9 cellular contexts compared by ENCODE assay signal in genomic region chr20:54199721-54200176, GRCh38. TPM values are rescaled to one million over a fixed set of nuclear protein-coding genes. Genes with fewer than 3 reads are reported as not detected.
DNase-seq lines count a peak whose midpoint lies in the region; TF ChIP-seq lines count a peak whose summit lies in the region.
"Had no signal": no experiment of that assay in that cellular context is flagged by ENCODE, and none has a peak within 500 bp of the region (broad histone marks: within the 10 kb centered on the region; RNA-seq: fewer than 3 reads in every experiment).

No MANE protein-coding gene starts in this region.

- H3K27me3 ChIP-seq in suprapubic skin, result no peaks in the 10 kb centered on the region
- H3K27me3 ChIP-seq: BLaER1 had no signal

- DNase-seq in NCI-H187 (lab: John Stamatoyannopoulos, UW), result peak; percentile 14 to 41
- DNase-seq in NCI-H187 treated with DMSO at 0.1 percent for 48 hours (lab: John Stamatoyannopoulos, UW), result no peak
- DNase-seq in Jurkat, Clone E6-1 (ENCODE audit: low read depth, low spot score), result peak; percentile 50
- DNase-seq in RKO (ENCODE audit: low spot score), result peak; percentile 78
- DNase-seq in activated T-cell treated with anti-CD3 and anti-CD28 coated beads, Interleukin-2, amount 50 U/mL, for 48 hours, result peak; percentile 82 to 86
- peak; percentile 80 for DNase-seq in fibroblast of mammary gland (ENCODE audit: low read depth)
- DNase-seq in neural crest cell (ENCODE audit: low read depth, low spot score), result peak; percentile 78
- peak; percentile 84 for DNase-seq in suprapubic skin (ENCODE audit: low spot score in 2 of 2)

- H3K4me1 ChIP-seq in suprapubic skin, result peaks cover 20% of the 10 kb centered on the region
- H3K4me1 ChIP-seq: BLaER1 had no signal

- no peak overlapping the region for H3K27ac Mint-ChIP-seq in neural crest cell (ENCODE audit: unreplicated experiment)

- no peak for TF ChIP-seq EP300 in suprapubic skin (IDR thresholded peaks at IDR 0.05)

- 9% methylated on average over 7 of the region's 7 CpGs for WGBS in suprapubic skin

- H3K9me3 Mint-ChIP-seq in neural crest cell, result no peaks in the 10 kb centered on the region

- peak; percentile 98 for TF ChIP-seq CTCF in fibroblast of mammary gland (conservative IDR thresholded peaks at IDR 0.05; ENCODE audit: control insufficient read depth, insufficient read depth, low read depth, low read length)
- peak; percentile 94 for TF ChIP-seq CTCF in neural crest cell (conservative IDR thresholded peaks at IDR 0.05)
- TF ChIP-seq CTCF in suprapubic skin (IDR thresholded peaks at IDR 0.05), result peak; percentile 85 to 87

- no peak overlapping the region for H3K4me3 Mint-ChIP-seq in neural crest cell

- H3K27ac ChIP-seq in suprapubic skin, result no peak overlapping the region
- H3K27ac ChIP-seq: BLaER1 had no signal

- no peaks in the 10 kb centered on the region for H3K9me3 ChIP-seq in suprapubic skin
- H3K9me3 ChIP-seq: BLaER1 had no signal

- TF ChIP-seq POLR2A in suprapubic skin (IDR thresholded peaks at IDR 0.05), result no peak

- no peaks in the 10 kb centered on the region for H3K36me3 Mint-ChIP-seq in neural crest cell (ENCODE audit: low read depth)

- no peak overlapping the region for H3K4me3 ChIP-seq in Jurkat, Clone E6-1 (ENCODE audit: low read length)
- H3K4me3 ChIP-seq in fibroblast of mammary gland (ENCODE audit: control insufficient read depth, low read depth, low read length) (no peak overlapping the region), suprapubic skin (no peak overlapping the region)
- H3K4me3 ChIP-seq: BLaER1 had no signal

- H3K4me1 Mint-ChIP-seq in neural crest cell, result no peaks in the 10 kb centered on the region

- H3K27me3 Mint-ChIP-seq in neural crest cell (ENCODE audit: low read depth), result peaks cover 2% of the 10 kb centered on the region

- H3K36me3 ChIP-seq in suprapubic skin, result no peaks in the 10 kb centered on the region
- H3K36me3 ChIP-seq: BLaER1 had no signal

RNA-seq across cellular contexts. Expression of gene PFDN4, which starts 8.1 kb away (rescaled TPM):
- polyA plus RNA-seq in Jurkat, Clone E6-1 (2012; ENCODE audit: insufficient read depth, insufficient read length), result 143 TPM
- total RNA-seq in neural crest cell (32.0 and 34.7 TPM in 2 replicates), suprapubic skin (10 to 100 TPM; 33.2 to 48.7 (median 42.0) TPM)

RNA-seq across cellular contexts. Expression of gene CYP24A1, which starts 26.0 kb away (rescaled TPM):
- polyA plus RNA-seq in Jurkat, Clone E6-1 (2012; ENCODE audit: insufficient read depth, insufficient read length), result not detected
- total RNA-seq in neural crest cell (0.93 and 1.3 TPM in 2 replicates), suprapubic skin (1 to 10 TPM in 3 of 4 donors, not detected in 1; 1.0 to 2.5 (median 1.5) TPM)
